11 cellular contexts compared by ENCODE assay signal in genomic region chr6:169921853-169922779, GRCh38.
A peak's percentile ranks its signal among the peaks of the same experiment; 100 is the strongest.
DNase-seq lines count a peak whose midpoint lies in the region; ATAC-seq and TF ChIP-seq lines count a peak whose summit lies in the region.
"Had no signal": no experiment of that assay in that cellular context is flagged by ENCODE, and none has a peak within 500 bp of the region (broad histone marks: within the 10 kb centered on the region; RNA-seq: fewer than 3 reads in every experiment).

No MANE protein-coding gene starts in this region.

- H3K27me3 Mint-ChIP-seq in stimulated activated memory B cell treated with anti-CD40 and anti-IgM and Interleukin-4, amounts not matched to agents 10 μg/mL and 1 μg/mL and 100 μg/mL, for 72 hours, result peaks cover 18% of the 10 kb centered on the region
- H3K27me3 Mint-ChIP-seq in Calu3 (ENCODE audit: unreplicated experiment), result no peaks in the 10 kb centered on the region

- H3K9me3 ChIP-seq in right lobe of liver, result no peaks in the 10 kb centered on the region
- H3K9me3 ChIP-seq: stomach had no signal

- no peaks in the 10 kb centered on the region for H3K36me3 ChIP-seq in right lobe of liver
- H3K36me3 ChIP-seq: stomach had no signal

- H3K27ac ChIP-seq in right lobe of liver, result peak overlapping the region; percentile 17 to 71 (median 58)
- H3K27ac ChIP-seq: coronary artery, HL-60, stomach had no signal

- intact Hi-C loops in right lobe of liver (cut with DNase I) (no loop called here), Calu3 (cut with micrococcal nuclease; ENCODE audit: unreplicated experiment) (no loop called here)

- ATAC-seq in right lobe of liver (peak; percentile 89 to 95 (median 90)), GM21367 (IDR thresholded peaks at IDR 0.05; ENCODE audit: unreplicated experiment) (no peak)
- ATAC-seq in stimulated activated memory B cell treated with anti-CD40 and anti-IgM and Interleukin-4, amounts not matched to agents 10 μg/mL and 1 μg/mL and 100 μg/mL, for 72 hours, result peak; percentile 54

- WGBS in right lobe of liver (ENCODE audit: insufficient coverage, low coverage, low lambda C conversion rate, missing lambda C conversion rate), result 7% methylated on average over 8 of the region's 32 CpGs

- DNase-seq in activated gamma-delta T cell treated with Interleukin-2 at 50 U/mL for 16 hours (peak; percentile 26), activated gamma-delta T cell (lab: John Stamatoyannopoulos, UW) (no peak), right lobe of liver (peak; percentile 68 to 83 (median 80)), Calu3 (no peak), NCI-H1694 (lab: John Stamatoyannopoulos, UW) (no peak)
- DNase-seq in activated CD8-positive, alpha-beta memory T cell treated with anti-CD3 and anti-CD28 coated beads, Interleukin-2, amount 50 U/mL, for 48 hours, result peak; percentile 70
- DNase-seq: stomach had no signal

- H3K27ac Mint-ChIP-seq in stimulated activated memory B cell treated with anti-CD40 and anti-IgM and Interleukin-4, amounts not matched to agents 10 μg/mL and 1 μg/mL and 100 μg/mL, for 72 hours, result no peak overlapping the region
- H3K27ac Mint-ChIP-seq in Calu3 (ENCODE audit: unreplicated experiment), result no peak overlapping the region

- peak overlapping the region in 1 of 3 donors; percentile 25 for H3K4me3 ChIP-seq in right lobe of liver
- H3K4me3 ChIP-seq: coronary artery, stomach had no signal

- H3K27me3 ChIP-seq in right lobe of liver, result no peaks in the 10 kb centered on the region

- no peaks in the 10 kb centered on the region for H3K36me3 Mint-ChIP-seq in stimulated activated memory B cell treated with anti-CD40 and anti-IgM and Interleukin-4, amounts not matched to agents 10 μg/mL and 1 μg/mL and 100 μg/mL, for 72 hours
- H3K36me3 Mint-ChIP-seq in Calu3 (ENCODE audit: insufficient read depth, unreplicated experiment), result no peaks in the 10 kb centered on the region

- no peaks in the 10 kb centered on the region for H3K9me3 Mint-ChIP-seq in stimulated activated memory B cell treated with anti-CD40 and anti-IgM and Interleukin-4, amounts not matched to agents 10 μg/mL and 1 μg/mL and 100 μg/mL, for 72 hours
- H3K9me3 Mint-ChIP-seq in Calu3 (ENCODE audit: low read depth, unreplicated experiment), result peaks cover 8% of the 10 kb centered on the region

- H3K4me3 Mint-ChIP-seq in stimulated activated memory B cell treated with anti-CD40 and anti-IgM and Interleukin-4, amounts not matched to agents 10 μg/mL and 1 μg/mL and 100 μg/mL, for 72 hours, result no peak overlapping the region
- H3K4me3 Mint-ChIP-seq in Calu3 (ENCODE audit: low read depth, unreplicated experiment), result no peak overlapping the region

- CTCF ChIA-PET in Calu3 (lab: Charles Lee), result no interaction called here

- BruUV-seq in Calu3 (replicated peaks; lab: Mats Ljungman, UMichigan), result no TSS peak

- no peaks in the 10 kb centered on the region for H3K4me1 Mint-ChIP-seq in stimulated activated memory B cell treated with anti-CD40 and anti-IgM and Interleukin-4, amounts not matched to agents 10 μg/mL and 1 μg/mL and 100 μg/mL, for 72 hours
- H3K4me1 Mint-ChIP-seq in Calu3 (ENCODE audit: low read depth, unreplicated experiment), result no peaks in the 10 kb centered on the region

- TF ChIP-seq CTCF in right lobe of liver (IDR thresholded peaks at IDR 0.05), result no peak
- TF ChIP-seq CTCF in Calu3 (IDR thresholded peaks at IDR 0.05; ENCODE audit: unreplicated experiment), result no peak

- H3K4me1 ChIP-seq in right lobe of liver, result peaks cover 0 to 32% (median 13%) of the 10 kb centered on the region in 4 donors

- peak; percentile 62 for TF ChIP-seq POLR2A in right lobe of liver (IDR thresholded peaks at IDR 0.05)

Comparison
In these comparisons a context has a peak if more than half of its experiments do, and no peak if none do; other contexts are left out.
1. DNase-seq: peak in activated gamma-delta T cell treated with Interleukin-2 at 50 U/mL for 16 hours (single experiment), activated CD8-positive, alpha-beta memory T cell treated with anti-CD3 and anti-CD28 coated beads, Interleukin-2, amount 50 U/mL, for 48 hours (single experiment) and right lobe of liver (3 of 3); none in activated gamma-delta T cell (single experiment), Calu3 (single experiment) and NCI-H1694 (single experiment).